ENCODE assay signal across 1 cellular context in genomic region chr17:733743-734142, GRCh38.
TF ChIP-seq lines count a peak whose summit lies in the region.

No MANE protein-coding gene starts in this region.

TF ChIP-seq in IMR-90, 13 proteins besides CTCF, POLR2A, EP300 and RAD21:
- no peak for TF ChIP-seq RFX5 (IDR thresholded peaks at IDR 0.05; ENCODE audit: low read depth, low read length)
- TF ChIP-seq CHD1 (IDR thresholded peaks at IDR 0.05; ENCODE audit: low read depth, low read length), result no peak
- no peak for TF ChIP-seq MAZ (IDR thresholded peaks at IDR 0.05; ENCODE audit: borderline replicate concordance, low read depth, low read length)
- TF ChIP-seq SMC3 (IDR thresholded peaks at IDR 0.05; ENCODE audit: low read depth, low read length), result no peak
- no peak for TF ChIP-seq ELK1 (IDR thresholded peaks at IDR 0.05; ENCODE audit: borderline replicate concordance, low read depth, low read length)
- no peak for TF ChIP-seq RCOR1 (IDR thresholded peaks at IDR 0.05; ENCODE audit: insufficient replicate concordance, low read length)
- no peak for TF ChIP-seq BHLHE40 (IDR thresholded peaks at IDR 0.05; ENCODE audit: low read depth, low read length)
- no peak for TF ChIP-seq MXI1 (IDR thresholded peaks at IDR 0.05; ENCODE audit: borderline replicate concordance, low read depth, low read length)
- no peak for TF ChIP-seq FOS (IDR thresholded peaks at IDR 0.05; ENCODE audit: low read depth, low read length)
- TF ChIP-seq CEBPB (IDR thresholded peaks at IDR 0.05; ENCODE audit: low read depth, low read length), result no peak
- no peak for TF ChIP-seq NFE2L2 (IDR thresholded peaks at IDR 0.05; ENCODE audit: low read depth, low read length)
- TF ChIP-seq USF2 (IDR thresholded peaks at IDR 0.05; ENCODE audit: low read depth, low read length), result no peak
- no peak for TF ChIP-seq MAFK (IDR thresholded peaks at IDR 0.05; ENCODE audit: low read depth, low read length)
